8 cellular contexts compared by ENCODE assay signal in genomic region chr5:57383093-57383861, GRCh38.
DNase-seq lines count a peak whose midpoint lies in the region; FAIRE-seq and TF ChIP-seq lines count a peak whose summit lies in the region.

No MANE protein-coding gene starts in this region.

- intact Hi-C loops in prostate gland (cut with DNase I), result no loop called here

- TF ChIP-seq POLR2A in prostate gland (IDR thresholded peaks at IDR 0.05), result no peak

- no peak for TF ChIP-seq CTCF in prostate gland (IDR thresholded peaks at IDR 0.05)

- H3K9me3 ChIP-seq in GM23248 (ENCODE audit: low read depth) (no peaks in the 10 kb centered on the region), SJCRH30 (replicated peaks) (no peaks in the 10 kb centered on the region), prostate gland (no peaks in the 10 kb centered on the region)

- in situ Hi-C loops in GM23248 (cut with MboI), result no loop called here

- H3K27me3 ChIP-seq in GM23248 (replicated peaks; ENCODE audit: insufficient read depth) (no peaks in the 10 kb centered on the region), SJCRH30 (no peaks in the 10 kb centered on the region), prostate gland (replicated peaks; ENCODE audit: insufficient read depth) (no peaks in the 10 kb centered on the region)

- H3K9ac ChIP-seq in GM23248, result peak overlapping the region; percentile 70

- peak; percentile 90 for DNase-seq in GM23248
- DNase-seq in SJCRH30, result peak; percentile 13 to 33
- peak; percentile 89 to 98 for DNase-seq in dermis microvascular lymphatic vessel endothelial cell (ENCODE audit: low read depth in 2 of 2)
- peak; percentile 55 for DNase-seq in skeletal muscle cell (ENCODE audit: low read depth)
- no peak for DNase-seq in NCI-H345 treated with DMSO at 0.1 percent for 48 hours (lab: John Stamatoyannopoulos, UW; ENCODE audit: unreplicated experiment)
- no peak for DNase-seq in prostate gland (ENCODE audit: low spot score)
- no peak for DNase-seq in GM19239 (ENCODE audit: insufficient read length, low spot score)
- DNase-seq in GDM1 (lab: John Stamatoyannopoulos, UW), result no peak

- H3K4me1 ChIP-seq in GM23248 (ENCODE audit: insufficient read depth) (peaks cover 15% of the 10 kb centered on the region), SJCRH30 (peaks cover 3% of the 10 kb centered on the region; the same call in 1 of the 2 replicates), prostate gland (replicated peaks) (no peaks in the 10 kb centered on the region)

- H3K27ac ChIP-seq in GM23248, result peak overlapping the region; percentile 94
- H3K27ac ChIP-seq in SJCRH30, result no peak overlapping the region
- no peak overlapping the region for H3K27ac ChIP-seq in prostate gland

- H3K4me2 ChIP-seq in GM23248 (ENCODE audit: unreplicated experiment), result peak overlapping the region; percentile 74

- peak overlapping the region; percentile 56; the same call in 1 of the 2 replicates for H2AFZ ChIP-seq in GM23248

- 3 to 4% methylated on average over 9 of the region's 9 CpGs for WGBS in GM23248 (ENCODE audit: low coverage in 1 of 2, low lambda C conversion rate in 2 of 2, missing lambda C conversion rate in 2 of 2), 2 experiments
- 27% methylated on average over 9 of the region's 9 CpGs for WGBS in prostate gland

- H3F3A ChIP-seq in GM23248 (ENCODE audit: insufficient read depth), result peaks cover 17% of the 10 kb centered on the region

- no peaks in the 10 kb centered on the region for H4K20me1 ChIP-seq in GM23248 (ENCODE audit: insufficient read depth)

- H3K36me3 ChIP-seq in GM23248 (ENCODE audit: low read depth) (no peaks in the 10 kb centered on the region), SJCRH30 (no peaks in the 10 kb centered on the region), prostate gland (no peaks in the 10 kb centered on the region)

- no peaks in the 10 kb centered on the region for H3K79me2 ChIP-seq in GM23248 (ENCODE audit: insufficient read depth)

- no peak for FAIRE-seq in GM19239 (lab: Jason Lieb, UNC)

- H3K9me2 ChIP-seq in GM23248 (ENCODE audit: insufficient read depth), result no peaks in the 10 kb centered on the region

- H3K4me3 ChIP-seq in GM23248 (peak overlapping the region; percentile 60), SJCRH30 (no peak overlapping the region), skeletal muscle cell (ENCODE audit: low read depth, low read length) (no peak overlapping the region), prostate gland (no peak overlapping the region)

Comparison
In these comparisons a context has a peak if more than half of its experiments do, and no peak if none do; other contexts are left out.
1. DNase-seq: peak in GM23248 (single experiment), SJCRH30 (2 of 2), dermis microvascular lymphatic vessel endothelial cell (2 of 2) and skeletal muscle cell (single experiment); none in NCI-H345 treated with DMSO at 0.1 percent for 48 hours (single experiment), prostate gland (single experiment), GM19239 (single experiment) and GDM1 (single experiment).